ENCODE assay signal across 23 cellular contexts in genomic region chr2:16189019-16189850, GRCh38.
DNase-seq lines count a peak whose midpoint lies in the region; ATAC-seq and TF ChIP-seq lines count a peak whose summit lies in the region.
"Had no signal": no experiment of that assay in that cellular context is flagged by ENCODE, and none has a peak within 500 bp of the region (broad histone marks: within the 10 kb centered on the region; RNA-seq: fewer than 3 reads in every experiment).

No MANE protein-coding gene starts in this region.

- no peak overlapping the region for H3K9ac ChIP-seq in neural cell (ENCODE audit: low read length)

- peak; percentile 6 for TF ChIP-seq RAD21 in neural cell (conservative IDR thresholded peaks at IDR 0.05)

- no peaks in the 10 kb centered on the region for H3K79me2 ChIP-seq in neural cell (replicated peaks; ENCODE audit: insufficient read depth, low read length)
- H3K79me2 ChIP-seq: hepatocyte had no signal

- no peaks in the 10 kb centered on the region for H4K20me1 ChIP-seq in neural cell (ENCODE audit: insufficient read depth)

- no peaks in the 10 kb centered on the region for H3K36me3 ChIP-seq in neural cell (ENCODE audit: insufficient read depth, low read length)
- H3K36me3 ChIP-seq: gastrocnemius medialis, neutrophil, vagina had no signal

- no peak overlapping the region for H2AFZ ChIP-seq in neural cell (ENCODE audit: low read depth, low read length)
- H2AFZ ChIP-seq: hepatocyte had no signal

- H3K9me2 ChIP-seq in neural cell (ENCODE audit: insufficient read depth, low read length), result no peaks in the 10 kb centered on the region

- H3K27ac ChIP-seq in neural cell (ENCODE audit: low read length), result peak overlapping the region; percentile 40
- H3K27ac ChIP-seq: 22Rv1, gastrocnemius medialis, hepatocyte, HL-60, neutrophil, vagina had no signal

- no peaks in the 10 kb centered on the region for H3F3A ChIP-seq in neural cell (ENCODE audit: insufficient read depth, low read length, poor library complexity, severe bottlenecking)

- DNase-seq in DMS53 (lab: John Stamatoyannopoulos, UW) (peak; percentile 2), DMS53 treated with DMSO at 0.1 percent for 48 hours (lab: John Stamatoyannopoulos, UW; ENCODE audit: unreplicated experiment) (no peak), NCI-H146 (lab: John Stamatoyannopoulos, UW) (peak; percentile 59), NCI-H526 (lab: John Stamatoyannopoulos, UW) (peak; percentile 98 to 99), COR-L47 (lab: John Stamatoyannopoulos, UW) (no peak)
- DNase-seq: activated CD4-positive, alpha-beta T cell treated with anti-CD3 and anti-CD28 coated beads, Interleukin-2, amount 10 ng/mL, durations not matched to agents 24 days and 14 days; activated gamma-delta T cell; activated T-cell treated with anti-CD3 and anti-CD28 coated beads, Interleukin-2, amount 50 U/mL, for 24 hours; EL; gastrocnemius medialis; Kasumi-1; Right ventricle myocardium superior; stimulated activated CD4-positive, alpha-beta T cell treated with anti-CD3 and anti-CD28 coated beads, Interleukin-15, amount 100 ng/mL, for 24 hours; stimulated activated naive CD8-positive, alpha-beta T cell treated with anti-CD3 and anti-CD28 coated beads, Interleukin-15, amount 100 ng/mL, for 72 hours had no signal

- no peak overlapping the region for H3K4me3 ChIP-seq in neural cell (ENCODE audit: low read length)
- H3K4me3 ChIP-seq: gastrocnemius medialis, hepatocyte, vagina had no signal

- peak; percentile 73 for TF ChIP-seq EP300 in neural cell (conservative IDR thresholded peaks at IDR 0.05; ENCODE audit: poor library complexity, severe bottlenecking)

- ATAC-seq in activated CD4-positive, CD25-positive, alpha-beta regulatory T cell treated with anti-CD3 and anti-CD28 coated beads, Interleukin-2, amount 50 U/mL, for 24 hours, result no peak
- no peak for ATAC-seq in GM18511 (IDR thresholded peaks at IDR 0.05; ENCODE audit: unreplicated experiment)
- ATAC-seq: gastrocnemius medialis; left lobe of liver; stimulated activated naive CD8-positive, alpha-beta T cell treated with anti-CD3 and anti-CD28 coated beads, Interleukin-15, amount 100 ng/mL, for 72 hours had no signal

- no peaks in the 10 kb centered on the region for H3K27me3 ChIP-seq in neural cell (ENCODE audit: insufficient read depth, low read depth, low read length)
- H3K27me3 ChIP-seq: gastrocnemius medialis, hepatocyte, neutrophil, vagina had no signal

- H3K9me3 ChIP-seq in neural cell (ENCODE audit: low read length), result no peaks in the 10 kb centered on the region
- H3K9me3 ChIP-seq: gastrocnemius medialis, neutrophil, vagina had no signal

- H3K4me2 ChIP-seq in neural cell (ENCODE audit: low read length), result no peak overlapping the region
- H3K4me2 ChIP-seq: hepatocyte had no signal

- no peak for TF ChIP-seq CTCF in neural cell (IDR thresholded peaks at IDR 0.05; ENCODE audit: poor library complexity, severe bottlenecking)

TF ChIP-seq in neural cell, 6 proteins besides CTCF, POLR2A, EP300 and RAD21:
- TF ChIP-seq POLR2AphosphoS5 (IDR thresholded peaks at IDR 0.05) (peak; percentile 71), MXI1 (conservative IDR thresholded peaks at IDR 0.05; ENCODE audit: poor library complexity, severe bottlenecking) (peak; percentile 16), EZH2 (IDR thresholded peaks at IDR 0.05; ENCODE audit: borderline replicate concordance, insufficient read depth, low read length, poor library complexity, severe bottlenecking) (no peak), REST (IDR thresholded peaks at IDR 0.05; ENCODE audit: borderline replicate concordance) (peak; percentile 44), SMC3 (conservative IDR thresholded peaks at IDR 0.05; ENCODE audit: poor library complexity) (peak; percentile 47), TAF1 (IDR thresholded peaks at IDR 0.05; ENCODE audit: low read depth) (no peak)

Comparison
In these comparisons a context has a peak if more than half of its experiments do, and no peak if none do; other contexts are left out.
1. DNase-seq: peak in DMS53 (single experiment), NCI-H146 (single experiment) and NCI-H526 (2 of 2); none in DMS53 treated with DMSO at 0.1 percent for 48 hours (single experiment) and COR-L47 (single experiment).